Comparison of ENCODE assay signal across 8 cellular contexts in the genomic region with DNA sequence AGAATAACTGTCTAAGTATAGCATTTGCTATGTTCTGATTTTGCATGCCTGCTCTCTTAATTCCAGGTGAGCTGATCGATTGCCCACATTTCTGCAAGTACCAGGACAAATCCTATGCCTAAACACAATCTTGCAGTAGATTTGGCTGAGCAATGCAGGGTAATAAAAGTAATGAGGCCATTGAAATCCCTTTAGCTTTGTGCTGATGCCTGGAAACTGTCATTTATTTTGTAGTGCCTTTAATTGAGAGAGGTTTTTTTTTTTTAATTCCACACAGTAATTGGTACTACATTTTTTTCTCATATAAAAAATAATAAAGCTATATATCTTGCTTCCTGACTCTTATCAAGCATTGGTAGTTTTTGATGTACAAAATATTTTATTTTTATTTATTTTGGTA.
"Had no signal": no experiment of that assay in that cellular context is flagged by ENCODE, and none has a peak within 500 bp of the region (broad histone marks: within the 10 kb centered on the region; RNA-seq: fewer than 3 reads in every experiment).

No MANE protein-coding gene starts in this region.

- DNase-seq: activated CD4-positive, alpha-beta T cell treated with anti-CD3 and anti-CD28 coated beads, Interleukin-2, amount 10 ng/mL, durations not matched to agents 24 days and 14 days; activated CD8-positive, alpha-beta memory T cell treated with anti-CD3 and anti-CD28 coated beads, Interleukin-2, amount 50 U/mL, for 48 hours; activated gamma-delta T cell; activated T-cell treated with anti-CD3 and anti-CD28 coated beads, Interleukin-2, amount 50 U/mL, for 72 hours; amygdala; body of pancreas; caudate nucleus; mesendoderm had no signal
